ENCODE assay signal across 1 cellular context in genomic region chr9:110256142-110256391, GRCh38.
A peak's percentile ranks its signal among the peaks of the same experiment; 100 is the strongest.
TF ChIP-seq lines count a peak whose summit lies in the region.

No MANE protein-coding gene starts in this region.

TF ChIP-seq in K562, 482 proteins besides CTCF, POLR2A, EP300 and RAD21 (continued from another document):
- no peak for TF ChIP-seq HINFP (tag; conservative IDR thresholded peaks at IDR 0.05; ENCODE audit: low read depth)
- TF ChIP-seq RREB1 (CRISPR knock-in tag; IDR thresholded peaks at IDR 0.05), result no peak
- TF ChIP-seq MLLT1 (IDR thresholded peaks at IDR 0.05), result 0 out of 4 replicates have a peak, but pooled peaks of 1 of the 2 experiments have one; percentile 27
- TF ChIP-seq PHB (CRISPR knock-in tag; IDR thresholded peaks at IDR 0.05), result 0 out of 2 replicates have a peak, but pooled peaks have one; percentile 72
- peak; percentile 71; the same call in 1 of the 2 replicates for TF ChIP-seq ZFX (CRISPR knock-in tag; IDR thresholded peaks at IDR 0.05)
- TF ChIP-seq ZNF143 (CRISPR knock-in tag; IDR thresholded peaks at IDR 0.05), result 0 out of 2 replicates have a peak, but pooled peaks have one; percentile 23
- TF ChIP-seq MCM7 (IDR thresholded peaks at IDR 0.05), result no peak
- peak in 1 of 2 experiments; percentile 62; a peak in 1 of 4 replicates for TF ChIP-seq NONO (IDR thresholded peaks at IDR 0.05; ENCODE audit: low read depth in 2 of 2, low read length in 1 of 2)
- peak; percentile 79 for TF ChIP-seq PCBP1 (IDR thresholded peaks at IDR 0.05; ENCODE audit: low read depth, low read length, poor library complexity, severe bottlenecking)
TF ChIP-seq in K562: peak in this region for 9.
